In the genomic region with DNA sequence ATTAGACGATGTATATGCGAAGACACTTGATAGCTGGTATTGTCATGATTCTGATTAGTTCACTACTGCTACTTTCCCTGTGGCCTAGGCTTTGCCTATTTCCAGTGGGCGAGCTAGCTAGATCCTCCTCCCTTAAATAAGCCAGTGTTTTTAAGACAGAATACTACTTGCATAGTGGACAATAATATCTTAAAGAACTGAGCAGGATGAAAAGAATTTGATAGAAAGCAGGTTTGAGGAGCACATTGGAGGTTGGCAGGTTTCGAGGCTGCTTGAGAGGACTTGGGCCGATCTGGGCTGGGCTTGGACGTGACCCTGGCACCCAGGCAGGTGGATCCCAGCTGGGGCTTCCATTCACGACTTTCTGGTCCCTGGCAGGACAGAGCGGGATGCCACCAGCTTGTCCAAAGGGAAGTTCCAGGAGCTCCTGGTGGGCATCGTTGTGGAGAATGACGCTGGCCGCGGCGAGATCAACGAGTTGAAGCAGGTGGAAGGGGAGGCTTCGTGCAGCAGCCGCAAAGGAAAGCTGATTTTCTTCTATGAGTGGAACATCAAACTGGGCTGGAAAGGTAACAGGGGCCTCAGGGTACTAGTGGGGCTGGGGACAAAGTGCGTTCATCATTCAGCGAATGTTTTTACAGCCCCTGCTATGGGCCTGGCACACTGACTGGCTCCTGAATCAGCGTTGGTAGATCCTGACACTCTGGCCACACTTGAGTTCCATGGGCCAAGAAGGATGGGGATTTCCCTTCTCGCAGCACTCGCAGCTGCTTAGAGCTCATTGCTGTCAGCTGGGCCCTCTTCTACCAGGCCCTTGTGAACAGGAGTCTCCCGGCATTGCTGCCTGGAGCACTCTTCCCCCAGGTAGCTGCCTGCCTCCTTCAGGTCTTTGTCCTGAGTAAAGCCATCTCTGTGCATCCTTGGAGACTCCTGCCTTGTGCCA, we compare ENCODE assay signal across 8 cellular contexts. TPM values are rescaled to one million over a fixed set of nuclear protein-coding genes. Genes with fewer than 3 reads are reported as not detected.
DNase-seq lines count a peak whose midpoint lies in the region; ATAC-seq and TF ChIP-seq lines count a peak whose summit lies in the region.

No MANE protein-coding gene starts in this region.

- H3K27ac Mint-ChIP-seq in endodermal cell (peak overlapping the region; percentile 41), progenitor cell of endocrine pancreas (peak overlapping the region; percentile 62)

- in situ Hi-C loops in Panc1 (cut with HindIII; ENCODE audit: low pct_unique_long_range_greater_than_20kb, low sequenced_read_pairs): no loop called here

- H3K27me3 ChIP-seq in Panc1 (ENCODE audit: control insufficient read depth, insufficient read depth, low read length) (no peaks in the 10 kb centered on the region), endodermal cell (ENCODE audit: control insufficient read depth, insufficient read depth, low read length, poor library complexity, severe bottlenecking) (no peaks in the 10 kb centered on the region), BE2C (no peaks in the 10 kb centered on the region)

- DNase-seq in GM12864 (ENCODE audit: low read depth) (no peak), Panc1 (ENCODE audit: low read depth, low spot score) (no peak), endodermal cell (no peak), progenitor cell of endocrine pancreas (ENCODE audit: low spot score, unreplicated experiment) (no peak), BE2C (no peak), cerebellum (ENCODE audit: low spot score) (no peak), inferior parietal cortex (ENCODE audit: extremely low spot score) (no peak)

- H3K4me1 ChIP-seq in Panc1 (ENCODE audit: control insufficient read depth, insufficient read depth, low read length) (peaks cover 31% of the 10 kb centered on the region), endodermal cell (ENCODE audit: control insufficient read depth, insufficient read depth, low read length) (peaks cover 22% of the 10 kb centered on the region), BE2C (no peaks in the 10 kb centered on the region)

- peak overlapping the region; percentile 76 for H3K4me3 Mint-ChIP-seq in endodermal cell
- peak overlapping the region; percentile 85 for H3K4me3 Mint-ChIP-seq in progenitor cell of endocrine pancreas (ENCODE audit: low read depth)

- H3K27me3 Mint-ChIP-seq in endodermal cell (ENCODE audit: insufficient read depth) (peaks cover 26% of the 10 kb centered on the region), progenitor cell of endocrine pancreas (peaks cover 17% of the 10 kb centered on the region)

- intact Hi-C loops in Panc1 (cut with micrococcal nuclease; ENCODE audit: unreplicated experiment): no loop called here

- ATAC-seq in Panc1 (no peak), GM21367 (IDR thresholded peaks at IDR 0.05; ENCODE audit: unreplicated experiment) (no peak)

- BruUV-seq in Panc1 (replicated peaks; lab: Mats Ljungman, UMichigan): no TSS peak

- H3K27ac ChIP-seq in Panc1 (ENCODE audit: low read length): peak overlapping the region; percentile 94
- H3K27ac ChIP-seq in endodermal cell (ENCODE audit: low read depth, low read length): no peak overlapping the region

- TF ChIP-seq CTCF in GM12864 (IDR thresholded peaks at IDR 0.05; ENCODE audit: low read depth, low read length, missing control alignments) (no peak), Panc1 (IDR thresholded peaks at IDR 0.05) (no peak), endodermal cell (conservative IDR thresholded peaks at IDR 0.05) (no peak), progenitor cell of endocrine pancreas (IDR thresholded peaks at IDR 0.05; ENCODE audit: unreplicated experiment) (no peak), BE2C (IDR thresholded peaks at IDR 0.05; ENCODE audit: low read depth, low read length) (no peak)

- POLR2A ChIA-PET in Panc1 (lab: Charles Lee): no interaction called here

- CTCF ChIA-PET in Panc1 (lab: Charles Lee): no interaction called here

- 96% methylated on average over 17 to 22 of the region's 22 CpGs for WGBS in endodermal cell (ENCODE audit: insufficient coverage in 1 of 2, insufficient read length in 1 of 2), 2 experiments

- H3K36me3 Mint-ChIP-seq in endodermal cell (ENCODE audit: low read depth): peaks cover 44% of the 10 kb centered on the region
- peaks cover 25% of the 10 kb centered on the region for H3K36me3 Mint-ChIP-seq in progenitor cell of endocrine pancreas (ENCODE audit: insufficient read depth)

- H3K36me3 ChIP-seq in Panc1 (ENCODE audit: control insufficient read depth, insufficient read depth, low read length) (peaks cover 12% of the 10 kb centered on the region), endodermal cell (ENCODE audit: control insufficient read depth, insufficient read depth, low read length) (peaks cover 48% of the 10 kb centered on the region), BE2C (peaks cover 3% of the 10 kb centered on the region)

- H3K9me3 Mint-ChIP-seq in endodermal cell (no peaks in the 10 kb centered on the region), progenitor cell of endocrine pancreas (ENCODE audit: low read depth) (no peaks in the 10 kb centered on the region)

- H3K9ac ChIP-seq in endodermal cell (ENCODE audit: extremely low read depth, low read length, poor library complexity, severe bottlenecking): peak overlapping the region; percentile 85

- H3K4me1 Mint-ChIP-seq in endodermal cell: peaks cover 36% of the 10 kb centered on the region
- peaks cover 41% of the 10 kb centered on the region for H3K4me1 Mint-ChIP-seq in progenitor cell of endocrine pancreas (ENCODE audit: low read depth)

- H3K9me3 ChIP-seq in Panc1 (ENCODE audit: control insufficient read depth, insufficient read depth, low read depth, low read length): no peaks in the 10 kb centered on the region
- no peaks in the 10 kb centered on the region for H3K9me3 ChIP-seq in endodermal cell (ENCODE audit: control insufficient read depth, low read length)
- H3K9me3 ChIP-seq in BE2C: no peaks in the 10 kb centered on the region

- H3K4me3 ChIP-seq in GM12864 (ENCODE audit: low read depth, low read length): peak overlapping the region; percentile 77
- H3K4me3 ChIP-seq in Panc1 (ENCODE audit: low read depth in 2 of 2, low read length in 2 of 2): peak overlapping the region; percentile 67 to 77
- peak overlapping the region; percentile 81 for H3K4me3 ChIP-seq in endodermal cell (ENCODE audit: low read length)
- H3K4me3 ChIP-seq in BE2C (ENCODE audit: low read depth, low read length): no peak overlapping the region

RNA-seq across cellular contexts. Expression of gene C2orf74, which starts 16.9 kb away (rescaled TPM):
- total RNA-seq in Panc1 (2021; ENCODE audit: unreplicated experiment) (7.7 TPM), endodermal cell (10 to 100 TPM; 10.2 to 15.7 TPM), progenitor cell of endocrine pancreas (10.0 and 13.6 TPM in 2 replicates), cerebellum (6.6 TPM)
- polyA plus RNA-seq in Panc1 (2012; ENCODE audit: insufficient read length): 6.7 TPM
- polyA plus RNA-seq in endodermal cell (2013, experiment 1 of 2): 17.5 TPM
- polyA plus RNA-seq in endodermal cell (2013, experiment 2 of 2): 20.6 TPM
- polyA plus RNA-seq in BE2C (2012; ENCODE audit: insufficient read depth, insufficient read length, low read depth): 10.2 TPM
